27 cellular contexts compared by ENCODE assay signal in genomic region chr2:239720411-239721365, GRCh38.
A peak's percentile ranks its signal among the peaks of the same experiment; 100 is the strongest.
DNase-seq lines count a peak whose midpoint lies in the region; ATAC-seq and TF ChIP-seq lines count a peak whose summit lies in the region.
"Had no signal": no experiment of that assay in that cellular context is flagged by ENCODE, and none has a peak within 500 bp of the region (broad histone marks: within the 10 kb centered on the region; RNA-seq: fewer than 3 reads in every experiment).

No MANE protein-coding gene starts in this region.

- no peaks in the 10 kb centered on the region for H3K9me3 Mint-ChIP-seq in type B pancreatic cell
- H3K9me3 Mint-ChIP-seq: dendritic cell treated with granulocyte-macrophage colony-stimulating factor and Interleukin-4, amounts not matched to agents 40 ng/mL and 50 ng/mL, for 4 days had no signal

- ATAC-seq in lower lobe of right lung (no peak), HG02970 (IDR thresholded peaks at IDR 0.05; ENCODE audit: low FRiP score, unreplicated experiment) (no peak)
- ATAC-seq: Panc1, T-cell had no signal

- no peaks in the 10 kb centered on the region for H3K36me3 ChIP-seq in lower lobe of right lung
- H3K36me3 ChIP-seq: BLaER1, ovary, SJCRH30, upper lobe of left lung had no signal

- H3K27me3 ChIP-seq in lower lobe of right lung (ENCODE audit: low read depth), result no peaks in the 10 kb centered on the region
- H3K27me3 ChIP-seq: BLaER1, ovary, upper lobe of left lung had no signal

- H3K4me1 ChIP-seq in lower lobe of right lung, result no peaks in the 10 kb centered on the region
- H3K4me1 ChIP-seq: BLaER1, SJCRH30, upper lobe of left lung had no signal

- DNase-seq in activated effector memory CD4-positive, alpha-beta T cell treated with anti-CD3 and anti-CD28 coated beads, Interleukin-2, amount 50 U/mL, for 16 hours, result peak; percentile 48
- DNase-seq in activated effector memory CD4-positive, alpha-beta T cell treated with Interleukin-2 at 50 U/mL for 16 hours, result no peak
- peak; percentile 38 for DNase-seq in RPMI7951 (ENCODE audit: low read depth)
- peak; percentile 35 for DNase-seq in lower lobe of right lung
- peak; percentile 48 for DNase-seq in type B pancreatic cell (ENCODE audit: extremely low spot score, unreplicated experiment)
- no peak for DNase-seq in mucosa of gallbladder (ENCODE audit: low spot score)
- DNase-seq in NCI-H1092 (lab: John Stamatoyannopoulos, UW), result no peak
- DNase-seq: activated naive CD8-positive, alpha-beta T cell treated with anti-CD3 and anti-CD28 coated beads for 36 hours; COR-L47; GF-D8; HCEC 1CT; hippocampal formation; mesendoderm; naive B cell; NCI-H1092 treated with DMSO at 0.1 percent for 48 hours; NCI-H2029; NCI-H526; stimulated activated CD4-positive, alpha-beta T cell treated with anti-CD3 and anti-CD28 coated beads, Interleukin-4, amount 100 ng/mL, for 1 hour; T-cell had no signal

- H3K27ac ChIP-seq in lower lobe of right lung, result no peak overlapping the region
- H3K27ac ChIP-seq: BLaER1, ovary, SJCRH30, upper lobe of left lung had no signal

- H3K27ac Mint-ChIP-seq in type B pancreatic cell, result no peak overlapping the region
- H3K27ac Mint-ChIP-seq: activated naive CD8-positive, alpha-beta T cell treated with anti-CD3 and anti-CD28 coated beads for 36 hours; dendritic cell treated with granulocyte-macrophage colony-stimulating factor and Interleukin-4, amounts not matched to agents 40 ng/mL and 50 ng/mL, for 4 days; naive B cell; T-cell had no signal

- no peaks in the 10 kb centered on the region for H3K9me3 ChIP-seq in lower lobe of right lung
- H3K9me3 ChIP-seq: BLaER1, ovary, SJCRH30, upper lobe of left lung had no signal

- no peaks in the 10 kb centered on the region for H3K27me3 Mint-ChIP-seq in type B pancreatic cell
- H3K27me3 Mint-ChIP-seq: activated naive CD8-positive, alpha-beta T cell treated with anti-CD3 and anti-CD28 coated beads for 36 hours; IgD-negative memory B cell; naive B cell; T-cell had no signal

- H3K36me3 Mint-ChIP-seq in type B pancreatic cell, result no peaks in the 10 kb centered on the region
- H3K36me3 Mint-ChIP-seq: activated naive CD8-positive, alpha-beta T cell treated with anti-CD3 and anti-CD28 coated beads for 36 hours; IgD-negative memory B cell; naive B cell; T-cell had no signal

- peaks cover 20% of the 10 kb centered on the region for H3K4me1 Mint-ChIP-seq in type B pancreatic cell (ENCODE audit: unreplicated experiment)
- H3K4me1 Mint-ChIP-seq: activated naive CD8-positive, alpha-beta T cell treated with anti-CD3 and anti-CD28 coated beads for 36 hours; naive B cell; T-cell had no signal

- H3K4me3 ChIP-seq in lower lobe of right lung, result no peak overlapping the region
- H3K4me3 ChIP-seq: BLaER1, ovary, SJCRH30, upper lobe of left lung had no signal

- H3K4me3 Mint-ChIP-seq in type B pancreatic cell, result no peak overlapping the region
- H3K4me3 Mint-ChIP-seq: activated naive CD8-positive, alpha-beta T cell treated with anti-CD3 and anti-CD28 coated beads for 36 hours; dendritic cell treated with granulocyte-macrophage colony-stimulating factor and Interleukin-4, amounts not matched to agents 40 ng/mL and 50 ng/mL, for 4 days; IgD-negative memory B cell; T-cell had no signal

- intact Hi-C loops in lower lobe of right lung (cut with DNase I), result no loop called here

- no peak for TF ChIP-seq CTCF in lower lobe of right lung (IDR thresholded peaks at IDR 0.05)
- no peak for TF ChIP-seq CTCF in type B pancreatic cell (conservative IDR thresholded peaks at IDR 0.05)

Comparison
In these comparisons a context has a peak if more than half of its experiments do, and no peak if none do; other contexts are left out.
1. DNase-seq: peak in activated effector memory CD4-positive, alpha-beta T cell treated with anti-CD3 and anti-CD28 coated beads, Interleukin-2, amount 50 U/mL, for 16 hours (single experiment), RPMI7951 (single experiment), lower lobe of right lung (single experiment) and type B pancreatic cell (single experiment); none in activated effector memory CD4-positive, alpha-beta T cell treated with Interleukin-2 at 50 U/mL for 16 hours (single experiment), mucosa of gallbladder (single experiment) and NCI-H1092 (single experiment).